16 cellular contexts compared by ENCODE assay signal in genomic region chr17:16909887-16910286, GRCh38.
"Had no signal": no experiment of that assay in that cellular context is flagged by ENCODE, and none has a peak within 500 bp of the region (broad histone marks: within the 10 kb centered on the region; RNA-seq: fewer than 3 reads in every experiment).

No MANE protein-coding gene starts in this region.

- FAIRE-seq: pancreas had no signal

- H3K4me1 ChIP-seq: ascending aorta, breast epithelium, esophagus squamous epithelium, pancreas, sigmoid colon, spleen, stomach had no signal

- H3K9me3 Mint-ChIP-seq: memory B cell; T-helper 2 cell treated with Interferon-gamma antibody and Interleukin-4, amounts not matched to agents 5 μg/mL and 100 μg/mL, for 36 hours had no signal

- ATAC-seq: pancreas had no signal

- H3K4me3 ChIP-seq: ascending aorta, breast epithelium, esophagus squamous epithelium, left ventricle myocardium inferior, pancreas, sigmoid colon, spleen, stomach, thoracic aorta had no signal

- H3K9me3 ChIP-seq: ascending aorta, breast epithelium, esophagus squamous epithelium, left ventricle myocardium inferior, pancreas, sigmoid colon, spleen, stomach, thoracic aorta had no signal

- H3K27me3 ChIP-seq: ascending aorta, breast epithelium, pancreas, sigmoid colon had no signal

- H3K4me3 Mint-ChIP-seq: activated naive CD4-positive, alpha-beta T cell treated with anti-CD3 and anti-CD28 coated beads, Interleukin-2, amount 10 ng/mL, durations not matched to agents 7 days and 5 days; memory B cell; T-helper 2 cell treated with Interferon-gamma antibody and Interleukin-4, amounts not matched to agents 5 μg/mL and 100 μg/mL, for 36 hours had no signal

- H3K36me3 Mint-ChIP-seq: activated naive CD4-positive, alpha-beta T cell treated with anti-CD3 and anti-CD28 coated beads, Interleukin-2, amount 10 ng/mL, durations not matched to agents 7 days and 5 days; memory B cell had no signal

- DNase-seq: activated CD4-positive, alpha-beta T cell treated with anti-CD3 and anti-CD28 coated beads, Interleukin-2, amount 50 U/mL, for 1 hour; activated naive CD4-positive, alpha-beta T cell treated with anti-CD3 and anti-CD28 coated beads, Interleukin-2, amount 10 ng/mL, durations not matched to agents 7 days and 5 days; esophagus squamous epithelium; hippocampal formation; left ventricle myocardium inferior; pancreas; sigmoid colon; stimulated activated CD4-positive, alpha-beta T cell treated with anti-CD3 and anti-CD28 coated beads, Interleukin-1b, Interleukin-23, amount 100 ng/mL, for 48 hours had no signal

- H3K36me3 ChIP-seq: ascending aorta, breast epithelium, esophagus squamous epithelium, left ventricle myocardium inferior, pancreas, sigmoid colon, spleen, stomach, thoracic aorta had no signal

- H3K27ac ChIP-seq: ascending aorta, esophagus squamous epithelium, left ventricle myocardium inferior, pancreas, sigmoid colon, spleen, stomach, thoracic aorta had no signal

- H3K27ac Mint-ChIP-seq: activated naive CD4-positive, alpha-beta T cell treated with anti-CD3 and anti-CD28 coated beads, Interleukin-2, amount 10 ng/mL, durations not matched to agents 7 days and 5 days; activated T-helper 2 cell treated with anti-CD3 and anti-CD28 coated beads, Interferon-gamma antibody, Interleukin-2, Interleukin-4, amounts not matched to agents 10 μg/mL and 5 μg/mL and 100 μg/mL, durations not matched to agents 14 hours and 24 hours and 36 hours; memory B cell; T-helper 2 cell treated with Interferon-gamma antibody and Interleukin-4, amounts not matched to agents 5 μg/mL and 100 μg/mL, for 36 hours had no signal
